ENCODE assay signal across 10 cellular contexts in genomic region chrX:8988456-8988855, GRCh38. TPM values are rescaled to one million over a fixed set of nuclear protein-coding genes. Genes with fewer than 3 reads are reported as not detected.
DNase-seq lines count a peak whose midpoint lies in the region; ATAC-seq, FAIRE-seq and TF ChIP-seq lines count a peak whose summit lies in the region.
"Had no signal": no experiment of that assay in that cellular context is flagged by ENCODE, and none has a peak within 500 bp of the region (broad histone marks: within the 10 kb centered on the region; RNA-seq: fewer than 3 reads in every experiment).

No MANE protein-coding gene starts in this region.

- intact Hi-C loops in HepG2 (cut with micrococcal nuclease; ENCODE audit: unreplicated experiment), result no loop called here

- no TSS peak for BruUV-seq in HepG2 (replicated peaks; lab: Mats Ljungman, UMichigan)

- ATAC-seq in HepG2 (peak; percentile 76), GM18517 (IDR thresholded peaks at IDR 0.05; ENCODE audit: unreplicated experiment) (no peak), HG03139 (IDR thresholded peaks at IDR 0.05; ENCODE audit: unreplicated experiment) (no peak)

- H3K27me3 ChIP-seq in HepG2 (ENCODE audit: control insufficient read depth in 1 of 2, insufficient read depth in 2 of 2, low read length in 2 of 2), result no peaks in the 10 kb centered on the region
- H3K27me3 ChIP-seq: transverse colon had no signal

- H2AFZ ChIP-seq in HepG2 (ENCODE audit: low read length), result no peak overlapping the region

- no peak for TF ChIP-seq POLR2A in HepG2 (IDR thresholded peaks at IDR 0.05; ENCODE audit: insufficient read depth in 1 of 2, low read depth in 2 of 2, low read length in 2 of 2)

- no peak overlapping the region for H3K4me3 ChIP-seq in HepG2 (replicated peaks in 1 of 3; ENCODE audit: insufficient read depth in 1 of 3, low read depth in 2 of 3, low read length in 3 of 3)
- H3K4me3 ChIP-seq: transverse colon had no signal

- TF ChIP-seq CTCF in HepG2 (CRISPR knock-in tag; IDR thresholded peaks at IDR 0.05), result no peak

- no peaks in the 10 kb centered on the region for H3K9me3 ChIP-seq in HepG2 (ENCODE audit: low read length)
- H3K9me3 ChIP-seq: transverse colon had no signal

- TF ChIP-seq EP300 in HepG2 (IDR thresholded peaks at IDR 0.05; ENCODE audit: low read depth in 2 of 2, low read length in 2 of 2) (no peak), HepG2 (CRISPR knock-in tag; IDR thresholded peaks at IDR 0.05; ENCODE audit: borderline replicate concordance) (no peak)

- CTCF ChIA-PET in HepG2 (lab: Yijun Ruan, JAX; ENCODE audit: low intra/inter-chr PET ratio, low total read pairs), result no interaction called here

- H4K20me1 ChIP-seq in HepG2 (ENCODE audit: insufficient read depth, low read length), result no peaks in the 10 kb centered on the region

- WGBS in HepG2 (ENCODE audit: low lambda C conversion rate), result no CpG with 5 or more reads among the region's 4 CpGs

- no peak overlapping the region; the same call in 1 of the 2 replicates for H3K4me2 ChIP-seq in HepG2 (ENCODE audit: low read depth, low read length)

- DNase-seq in activated CD8-positive, alpha-beta memory T cell treated with anti-CD3 and anti-CD28 coated beads, Interleukin-2, amount 50 U/mL, for 4 hours, result peak; percentile 23
- no peak for DNase-seq in activated CD8-positive, alpha-beta memory T cell treated with anti-CD3 and anti-CD28 coated beads, Interleukin-2, amount 50 U/mL, for 48 hours
- peak; percentile 17 for DNase-seq in astrocyte of the hippocampus (ENCODE audit: low read depth, low spot score)
- peak; percentile 0 for DNase-seq in HepG2 (ENCODE audit: low spot score)
- DNase-seq in urothelium cell line (ENCODE audit: low spot score), result peak; percentile 1
- no peak for DNase-seq in NOMO-1 (lab: John Stamatoyannopoulos, UW; ENCODE audit: unreplicated experiment in 2 of 2)
- DNase-seq: transverse colon had no signal

- H3K4me1 ChIP-seq in HepG2 (ENCODE audit: insufficient read depth, low read length), result no peaks in the 10 kb centered on the region
- H3K4me1 ChIP-seq: transverse colon had no signal

- H3K9ac ChIP-seq in HepG2 (ENCODE audit: insufficient read depth, low read depth, low read length), result no peak overlapping the region

- FAIRE-seq in HepG2 (lab: Jason Lieb, UNC) (peak; percentile 69), urothelium cell line (lab: Jason Lieb, UNC) (no peak)

- H3K27ac ChIP-seq in HepG2 (ENCODE audit: extremely low read length, insufficient read depth, low read length), result no peak overlapping the region
- H3K27ac ChIP-seq: transverse colon had no signal

- TF ChIP-seq RAD21 in HepG2 (CRISPR knock-in tag; IDR thresholded peaks at IDR 0.05), result no peak

- no peaks in the 10 kb centered on the region for H3K36me3 ChIP-seq in HepG2 (replicated peaks in 1 of 2; ENCODE audit: control insufficient read depth in 1 of 2, insufficient read depth in 2 of 2, low read length in 2 of 2)
- H3K36me3 ChIP-seq: transverse colon had no signal

- H3K79me2 ChIP-seq in HepG2 (ENCODE audit: insufficient read depth, low read length), result no peaks in the 10 kb centered on the region

- POLR2A ChIA-PET in HepG2 (lab: Yijun Ruan, JAX), result no interaction called here

- in situ Hi-C loops in HepG2 (cut with HindIII; ENCODE audit: extremely low pct_ligation_motif_present, low pct_unique_long_range_greater_than_20kb), result no loop called here

TF ChIP-seq in HepG2, 621 proteins besides CTCF, POLR2A, EP300 and RAD21:
- TF ChIP-seq ZNF644 (CRISPR knock-in tag; IDR thresholded peaks at IDR 0.05; ENCODE audit: low read depth) (no peak), ZFP62 (CRISPR knock-in tag; IDR thresholded peaks at IDR 0.05) (no peak), ZNF354B (CRISPR knock-in tag; IDR thresholded peaks at IDR 0.05) (no peak), ZNF441 (CRISPR knock-in tag; IDR thresholded peaks at IDR 0.05; ENCODE audit: borderline replicate concordance) (no peak), TMF1 (CRISPR knock-in tag; IDR thresholded peaks at IDR 0.05; ENCODE audit: low read depth) (no peak), ZNF235 (CRISPR knock-in tag; IDR thresholded peaks at IDR 0.05; ENCODE audit: borderline replicate concordance) (no peak), ZZZ3 (CRISPR knock-in tag; IDR thresholded peaks at IDR 0.05; ENCODE audit: borderline replicate concordance) (no peak), ZNF589 (CRISPR knock-in tag; conservative IDR thresholded peaks at IDR 0.05) (no peak), LBX2 (CRISPR knock-in tag; IDR thresholded peaks at IDR 0.05; ENCODE audit: borderline replicate concordance) (no peak), ZNF784 (CRISPR knock-in tag; IDR thresholded peaks at IDR 0.05; ENCODE audit: borderline replicate concordance) (no peak)

RNA-seq across cellular contexts. Expression of gene FAM9B, which starts 45.5 kb away (rescaled TPM):
- total RNA-seq in HepG2 (2016; rRNA removed; fragmentation: Illumina TruSeq; extraction: Trizol), result not detected in 2 replicates
- not detected in 2 replicates for total RNA-seq in HepG2 (2016; cell fraction: cytosol; rRNA removed; fragmentation: Illumina TruSeq; extraction: Trizol; ENCODE audit: low read depth)
- total RNA-seq in HepG2 (2016; cell fraction: insoluble cytoplasmic fraction; rRNA removed; fragmentation: Illumina TruSeq; extraction: Trizol), result not detected in 2 replicates
- not detected in 2 replicates for total RNA-seq in HepG2 (2016; cell fraction: membrane; rRNA removed; fragmentation: Illumina TruSeq; extraction: Trizol)
- total RNA-seq in HepG2 (2016; cell fraction: nucleus; rRNA removed; fragmentation: Illumina TruSeq; extraction: Trizol), result not detected in 2 replicates
- polyA plus RNA-seq in HepG2 (2011; rRNA removed), result not detected in 2 replicates
- polyA plus RNA-seq in HepG2 (2011; cell fraction: cytosol; rRNA removed), result not detected in 2 replicates
- polyA plus RNA-seq in HepG2 (2011; cell fraction: nucleus; rRNA removed), result not detected in 2 replicates
- not detected in 2 replicates for polyA plus RNA-seq in HepG2 (2012)
- not detected in 2 replicates for polyA plus RNA-seq in HepG2 (2016; cell fraction: cytosol; fragmentation: Illumina TruSeq; extraction: Trizol; ENCODE audit: low read depth)
- polyA plus RNA-seq in HepG2 (2016; cell fraction: insoluble cytoplasmic fraction; fragmentation: Illumina TruSeq; extraction: Trizol; ENCODE audit: low read depth), result not detected in 2 replicates
- polyA plus RNA-seq in HepG2 (2016; cell fraction: membrane; fragmentation: Illumina TruSeq; extraction: Trizol; ENCODE audit: low read depth), result not detected in 2 replicates
- polyA plus RNA-seq in HepG2 (2016; cell fraction: nucleus; fragmentation: Illumina TruSeq; extraction: Trizol; ENCODE audit: insufficient read depth, low read depth), result not detected in 2 replicates
- polyA minus RNA-seq in HepG2 (2011; rRNA and poly(A)+ RNA removed; ENCODE audit: low replicate concordance), result 4.3 TPM in 1 of 2 replicates, not detected in the other
- not detected in 2 replicates for polyA minus RNA-seq in HepG2 (2011; cell fraction: cytosol; rRNA and poly(A)+ RNA removed)
- not detected in 2 replicates for polyA minus RNA-seq in HepG2 (2011; cell fraction: nucleus; rRNA and poly(A)+ RNA removed)
- total RNA-seq: dermis microvascular lymphatic vessel endothelial cell, transverse colon had no signal

Comparison
In these comparisons a context has a peak if more than half of its experiments do, and no peak if none do; other contexts are left out.
1. DNase-seq: peak in activated CD8-positive, alpha-beta memory T cell treated with anti-CD3 and anti-CD28 coated beads, Interleukin-2, amount 50 U/mL, for 4 hours (single experiment), astrocyte of the hippocampus (single experiment), HepG2 (single experiment) and urothelium cell line (single experiment); none in activated CD8-positive, alpha-beta memory T cell treated with anti-CD3 and anti-CD28 coated beads, Interleukin-2, amount 50 U/mL, for 48 hours (single experiment) and NOMO-1 (0 of 2).